Comparison of ENCODE assay signal across 30 cellular contexts in genomic region chr9:125630436-125630835, GRCh38.
DNase-seq lines count a peak whose midpoint lies in the region; ATAC-seq, FAIRE-seq and TF ChIP-seq lines count a peak whose summit lies in the region.
"Had no signal": no experiment of that assay in that cellular context is flagged by ENCODE, and none has a peak within 500 bp of the region (broad histone marks: within the 10 kb centered on the region; RNA-seq: fewer than 3 reads in every experiment).

No MANE protein-coding gene starts in this region.

- peak overlapping the region; percentile 85; the same call in 1 of the 2 replicates for H3K4me2 ChIP-seq in KMS-11

- H3K9ac ChIP-seq in KMS-11: no peak overlapping the region

- POLR2A ChIA-PET in activated CD8-positive, alpha-beta T cell treated with anti-CD3 and anti-CD28 coated beads for 36 hours (lab: Charles Lee): interaction anchor here (0.7 kb wide), 1 partner anchor 173 kb away, joined by 3 read pairs; no protein-coding TSS in a partner anchor
- POLR2A ChIA-PET in GM10248 (lab: Yijun Ruan, JAX): no interaction called here

- CTCF ChIA-PET in activated CD8-positive, alpha-beta T cell treated with anti-CD3 and anti-CD28 coated beads for 36 hours (lab: Charles Lee): interaction anchor here (0.7 to 2.2 kb wide), 2 partner anchors 12 to 72 kb away, joined by 4 to 15 read pairs; no protein-coding TSS in a partner anchor
- CTCF ChIA-PET in GM10248 (lab: Yijun Ruan, JAX): interaction anchor here (0.8 to 2.7 kb wide), 8 partner anchors 11 to 222 kb away, joined by 3 to 18 read pairs (median 4); no protein-coding TSS in a partner anchor

- no peak overlapping the region for H2AFZ ChIP-seq in KMS-11 (ENCODE audit: low read depth)

- no peaks in the 10 kb centered on the region for H3K9me3 Mint-ChIP-seq in activated CD8-positive, alpha-beta T cell treated with anti-CD3 and anti-CD28 coated beads for 36 hours
- H3K9me3 Mint-ChIP-seq: activated CD4-positive, alpha-beta memory T cell treated with anti-CD3 and anti-CD28 coated beads, Interleukin-2, amount 10 ng/mL, durations not matched to agents 7 days and 5 days; activated naive CD4-positive, alpha-beta T cell treated with anti-CD3 and anti-CD28 coated beads, Interleukin-2, amount 50 U/mL, for 72 hours; CD4-positive, alpha-beta T cell; central memory CD8-positive, alpha-beta T cell; natural killer cell had no signal

- H3K79me2 ChIP-seq in KMS-11 (ENCODE audit: insufficient read depth, low read depth): peaks cover 72% of the 10 kb centered on the region

- H3K27ac Mint-ChIP-seq in activated CD8-positive, alpha-beta T cell treated with anti-CD3 and anti-CD28 coated beads for 36 hours: no peak overlapping the region
- H3K27ac Mint-ChIP-seq: activated CD4-positive, alpha-beta memory T cell treated with anti-CD3 and anti-CD28 coated beads, Interleukin-2, amount 10 ng/mL, durations not matched to agents 7 days and 5 days; CD4-positive, alpha-beta T cell had no signal

- no peaks in the 10 kb centered on the region for H3K27me3 Mint-ChIP-seq in activated CD8-positive, alpha-beta T cell treated with anti-CD3 and anti-CD28 coated beads for 36 hours
- H3K27me3 Mint-ChIP-seq: activated CD4-positive, alpha-beta memory T cell treated with anti-CD3 and anti-CD28 coated beads, Interleukin-2, amount 10 ng/mL, durations not matched to agents 7 days and 5 days; CD4-positive, alpha-beta T cell; central memory CD8-positive, alpha-beta T cell had no signal

- H3K36me3 Mint-ChIP-seq in activated CD8-positive, alpha-beta T cell treated with anti-CD3 and anti-CD28 coated beads for 36 hours (ENCODE audit: low read depth): peaks cover 8% of the 10 kb centered on the region
- H3K36me3 Mint-ChIP-seq: natural killer cell had no signal

- intact Hi-C loops in activated CD8-positive, alpha-beta T cell treated with anti-CD3 and anti-CD28 coated beads for 36 hours (cut with micrococcal nuclease): loop anchor here (2.0 to 10.0 kb wide), 2 partner anchors 70 to 194 kb away; no protein-coding TSS in a partner anchor

- no peak for FAIRE-seq in bronchial epithelial cell (lab: Jason Lieb, UNC)
- FAIRE-seq: D721Med, H54, small intestine had no signal

- H3K27me3 ChIP-seq in KMS-11 (ENCODE audit: insufficient read depth, low read depth) (no peaks in the 10 kb centered on the region), bronchial epithelial cell (ENCODE audit: control insufficient read depth, insufficient read depth, low read length) (no peaks in the 10 kb centered on the region), neutrophil (no peaks in the 10 kb centered on the region)
- H3K27me3 ChIP-seq: ascending aorta, Peyer's patch, SJCRH30, tibial artery had no signal

- H3K4me1 ChIP-seq in KMS-11 (ENCODE audit: low read depth, poor library complexity, severe bottlenecking) (peaks cover 85% of the 10 kb centered on the region), neutrophil (ENCODE audit: control insufficient read depth in 1 of 2, insufficient read depth in 1 of 2, low read depth in 1 of 2, low read length in 1 of 2) (peaks cover 59 to 60% of the 10 kb centered on the region in 2 experiments)

- no peak for ATAC-seq in activated CD8-positive, alpha-beta T cell treated with anti-CD3 and anti-CD28 coated beads for 36 hours
- ATAC-seq: activated CD4-positive, CD25-positive, alpha-beta regulatory T cell treated with anti-CD3 and anti-CD28 coated beads, Interleukin-2, amount 50 U/mL, for 24 hours; activated naive CD4-positive, alpha-beta T cell treated with anti-CD3 and anti-CD28 coated beads, Interleukin-2, amount 50 U/mL, for 72 hours; lower lobe of right lung; natural killer cell had no signal

- H4K20me1 ChIP-seq in KMS-11 (ENCODE audit: insufficient read depth): no peaks in the 10 kb centered on the region

- peak; percentile 24 for DNase-seq in NCI-H510A treated with DMSO at 0.1 percent for 48 hours (lab: John Stamatoyannopoulos, UW)
- DNase-seq in NCI-H510A (lab: John Stamatoyannopoulos, UW): no peak
- DNase-seq in bronchial epithelial cell (ENCODE audit: low read depth): peak; percentile 85
- DNase-seq in activated CD8-positive, alpha-beta T cell treated with anti-CD3 and anti-CD28 coated beads for 36 hours: no peak
- DNase-seq in GM10248 (ENCODE audit: extremely low spot score): no peak
- no peak for DNase-seq in iPS-NIHi11 (ENCODE audit: low spot score)
- DNase-seq: activated CD4-positive, alpha-beta memory T cell treated with anti-CD3 and anti-CD28 coated beads, Interleukin-2, amount 10 ng/mL, durations not matched to agents 7 days and 5 days; CD4-positive, alpha-beta T cell; EL; head of caudate nucleus; kidney glomerular epithelial cell; lower lobe of right lung; natural killer cell; NCI-H1417 treated with DMSO at 0.1 percent for 48 hours; NCI-H446 treated with DMSO at 0.1 percent for 48 hours; Peyer's patch; small intestine; stimulated activated CD4-positive, alpha-beta T cell treated with anti-CD3 and anti-CD28 coated beads, Interleukin-1b, Interleukin-23, amount 100 ng/mL, for 48 hours; stimulated activated CD8-positive, alpha-beta memory T cell treated with anti-CD3 and anti-CD28 coated beads, Interleukin-4, amount 100 ng/mL, for 48 hours; tibial artery had no signal

- H3K4me1 Mint-ChIP-seq in activated CD8-positive, alpha-beta T cell treated with anti-CD3 and anti-CD28 coated beads for 36 hours (ENCODE audit: low read depth): peaks cover 74% of the 10 kb centered on the region

- no peak overlapping the region for H3K4me3 Mint-ChIP-seq in activated CD8-positive, alpha-beta T cell treated with anti-CD3 and anti-CD28 coated beads for 36 hours
- H3K4me3 Mint-ChIP-seq: activated CD4-positive, alpha-beta memory T cell treated with anti-CD3 and anti-CD28 coated beads, Interleukin-2, amount 10 ng/mL, durations not matched to agents 7 days and 5 days; CD4-positive, alpha-beta T cell; central memory CD8-positive, alpha-beta T cell; natural killer cell had no signal

- peak overlapping the region; percentile 96; the same call in 1 of the 2 replicates for H3K27ac ChIP-seq in KMS-11
- peak overlapping the region; percentile 80 for H3K27ac ChIP-seq in neutrophil
- H3K27ac ChIP-seq: 22Rv1, ascending aorta, lower lobe of right lung, Peyer's patch, SJCRH30, tibial artery had no signal

- no peaks in the 10 kb centered on the region for H3K9me3 ChIP-seq in neutrophil
- H3K9me3 ChIP-seq: ascending aorta, lower lobe of right lung, Peyer's patch, SJCRH30, tibial artery had no signal

- H3K36me3 ChIP-seq in KMS-11 (ENCODE audit: insufficient read depth) (no peaks in the 10 kb centered on the region), bronchial epithelial cell (ENCODE audit: control insufficient read depth, insufficient read depth, low read length) (no peaks in the 10 kb centered on the region), neutrophil (no peaks in the 10 kb centered on the region)
- H3K36me3 ChIP-seq: ascending aorta, lower lobe of right lung, Peyer's patch, SJCRH30, tibial artery had no signal

- TF ChIP-seq CTCF in KMS-11 (conservative IDR thresholded peaks at IDR 0.05; ENCODE audit: low read depth, low read length) (no peak), bronchial epithelial cell (IDR thresholded peaks at IDR 0.05; ENCODE audit: insufficient read depth, low read length, severe bottlenecking) (no peak), neutrophil (IDR thresholded peaks at IDR 0.05) (no peak), GM10248 (IDR thresholded peaks at IDR 0.05; ENCODE audit: control extremely low read depth, extremely low read depth, low read depth, missing control alignments) (no peak)
- no peak for TF ChIP-seq CTCF in activated CD8-positive, alpha-beta T cell treated with anti-CD3 and anti-CD28 coated beads for 36 hours (IDR thresholded peaks at IDR 0.05)

- H3K4me3 ChIP-seq in KMS-11 (IDR thresholded peaks at IDR 0.05; ENCODE audit: insufficient read depth, low read depth, low read length): no peak overlapping the region
- no peak overlapping the region for H3K4me3 ChIP-seq in bronchial epithelial cell (ENCODE audit: low read depth, low read length)
- H3K4me3 ChIP-seq in neutrophil (ENCODE audit: low read depth in 1 of 2, low read length in 1 of 2): no peak overlapping the region
- H3K4me3 ChIP-seq: ascending aorta, lower lobe of right lung, Peyer's patch, SJCRH30, tibial artery had no signal

Comparison
In these comparisons a context has a peak if more than half of its experiments do, and no peak if none do; other contexts are left out.
1. DNase-seq: peak in NCI-H510A treated with DMSO at 0.1 percent for 48 hours (single experiment) and bronchial epithelial cell (single experiment); none in NCI-H510A (single experiment), activated CD8-positive, alpha-beta T cell treated with anti-CD3 and anti-CD28 coated beads for 36 hours (single experiment), GM10248 (single experiment) and iPS-NIHi11 (single experiment).